Comparison of ENCODE assay signal across 11 cellular contexts in the genomic region with DNA sequence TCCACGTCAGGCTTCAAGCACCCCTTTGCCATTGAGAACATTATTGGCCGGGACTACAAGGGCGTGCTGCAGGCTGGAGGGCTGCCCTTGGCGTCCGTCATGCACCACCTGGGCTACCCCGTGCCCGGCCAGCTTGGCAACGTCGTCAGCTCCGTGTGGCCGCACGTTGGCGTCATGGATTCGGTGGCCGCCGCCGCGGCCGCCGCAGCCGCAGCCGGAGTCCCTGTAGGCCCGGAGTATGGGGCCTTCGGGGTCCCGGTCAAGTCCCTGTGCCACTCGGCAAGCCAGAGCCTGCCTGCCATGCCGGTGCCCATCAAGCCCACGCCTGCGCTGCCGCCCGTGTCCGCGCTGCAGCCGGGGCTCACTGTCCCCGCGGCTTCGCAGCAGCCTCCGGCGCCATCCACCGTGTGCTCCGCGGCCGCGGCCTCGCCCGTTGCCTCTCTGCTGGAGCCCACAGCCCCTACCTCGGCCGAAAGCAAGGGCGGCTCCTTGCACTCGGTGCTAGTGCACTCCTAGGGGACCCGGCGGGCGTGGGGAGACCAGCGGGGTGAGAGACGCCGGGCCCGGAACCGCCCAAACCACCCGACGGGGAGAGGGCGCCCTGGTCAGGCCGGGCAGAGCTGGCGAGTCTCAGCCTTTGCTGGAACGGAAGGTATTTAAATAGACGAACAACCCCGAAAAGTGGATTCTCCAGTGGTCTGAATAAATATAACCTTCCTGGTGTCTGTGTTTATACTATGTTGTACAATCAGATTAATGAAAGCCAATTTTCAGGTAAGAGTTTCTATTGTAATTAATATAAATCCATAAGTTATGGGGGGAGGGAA. TPM values are rescaled to one million over a fixed set of nuclear protein-coding genes. Genes with fewer than 3 reads are reported as not detected.
DNase-seq lines count a peak whose midpoint lies in the region; ATAC-seq and TF ChIP-seq lines count a peak whose summit lies in the region.
"Had no signal": no experiment of that assay in that cellular context is flagged by ENCODE, and none has a peak within 500 bp of the region (broad histone marks: within the 10 kb centered on the region; RNA-seq: fewer than 3 reads in every experiment).

No MANE protein-coding gene starts in this region.

- TF ChIP-seq CTCF in breast epithelium (IDR thresholded peaks at IDR 0.05) (no peak), MCF 10A (IDR thresholded peaks at IDR 0.05; ENCODE audit: unreplicated experiment) (no peak), suprapubic skin (IDR thresholded peaks at IDR 0.05) (no peak)

- TF ChIP-seq POLR2A in breast epithelium (IDR thresholded peaks at IDR 0.05) (no peak), suprapubic skin (IDR thresholded peaks at IDR 0.05) (no peak)

- H3K27me3 ChIP-seq in breast epithelium (peaks cover 12 to 95% of the 10 kb centered on the region in 2 donors), suprapubic skin (peaks cover 95% of the 10 kb centered on the region)

- WGBS in suprapubic skin = 5% methylated on average over 37 of the region's 66 CpGs

- CTCF ChIA-PET in MCF 10A (lab: Yijun Ruan, JAX) = interaction anchor here (0.6 kb wide), 1 partner anchor 899 kb away, joined by 3 read pairs; no protein-coding TSS in a partner anchor
- CTCF ChIA-PET in activated CD4-positive, alpha-beta memory T cell treated with anti-CD3 and anti-CD28 coated beads, Interleukin-2, amount 10 ng/mL, durations not matched to agents 7 days and 5 days (lab: Charles Lee) = interaction anchor here (0.8 kb wide), 1 partner anchor 14 kb away, joined by 3 read pairs; no protein-coding TSS in a partner anchor

- H3K4me3 Mint-ChIP-seq in MCF 10A (ENCODE audit: unreplicated experiment) = no peak overlapping the region
- no peak overlapping the region for H3K4me3 Mint-ChIP-seq in activated CD4-positive, alpha-beta memory T cell treated with anti-CD3 and anti-CD28 coated beads, Interleukin-2, amount 10 ng/mL, durations not matched to agents 7 days and 5 days

- H3K9me3 ChIP-seq in breast epithelium (no peaks in the 10 kb centered on the region), suprapubic skin (no peaks in the 10 kb centered on the region)

- TF ChIP-seq EP300 in suprapubic skin (IDR thresholded peaks at IDR 0.05) = no peak

- peaks cover 26% of the 10 kb centered on the region for H3K27me3 Mint-ChIP-seq in MCF 10A (ENCODE audit: insufficient read depth, unreplicated experiment)
- peaks cover 82% of the 10 kb centered on the region for H3K27me3 Mint-ChIP-seq in activated CD4-positive, alpha-beta memory T cell treated with anti-CD3 and anti-CD28 coated beads, Interleukin-2, amount 10 ng/mL, durations not matched to agents 7 days and 5 days

- H3K27ac ChIP-seq in breast epithelium = no peak overlapping the region
- H3K27ac ChIP-seq in suprapubic skin = no peak overlapping the region

- peaks cover 13% of the 10 kb centered on the region for H3K4me1 Mint-ChIP-seq in MCF 10A (ENCODE audit: insufficient read depth, unreplicated experiment)
- H3K4me1 Mint-ChIP-seq in activated CD4-positive, alpha-beta memory T cell treated with anti-CD3 and anti-CD28 coated beads, Interleukin-2, amount 10 ng/mL, durations not matched to agents 7 days and 5 days = peaks cover 17% of the 10 kb centered on the region

- POLR2A ChIA-PET in MCF 10A (lab: Yijun Ruan, JAX) = no interaction called here
- POLR2A ChIA-PET in activated CD4-positive, alpha-beta memory T cell treated with anti-CD3 and anti-CD28 coated beads, Interleukin-2, amount 10 ng/mL, durations not matched to agents 7 days and 5 days (lab: Charles Lee) = interaction anchor here (0.6 kb wide), 1 partner anchor 13 kb away, joined by 5 read pairs; no protein-coding TSS in a partner anchor

- H3K9me3 Mint-ChIP-seq in MCF 10A (ENCODE audit: unreplicated experiment) = no peaks in the 10 kb centered on the region
- peaks cover 2% of the 10 kb centered on the region for H3K9me3 Mint-ChIP-seq in activated CD4-positive, alpha-beta memory T cell treated with anti-CD3 and anti-CD28 coated beads, Interleukin-2, amount 10 ng/mL, durations not matched to agents 7 days and 5 days

- H3K4me3 ChIP-seq in breast epithelium (peak overlapping the region in 2 of 3 donors; percentile 26 to 56), suprapubic skin (peak overlapping the region; percentile 38)

- no peaks in the 10 kb centered on the region for H3K36me3 Mint-ChIP-seq in MCF 10A (ENCODE audit: insufficient read depth, unreplicated experiment)
- H3K36me3 Mint-ChIP-seq in activated CD4-positive, alpha-beta memory T cell treated with anti-CD3 and anti-CD28 coated beads, Interleukin-2, amount 10 ng/mL, durations not matched to agents 7 days and 5 days (ENCODE audit: low read depth) = peaks cover 12% of the 10 kb centered on the region

- no peak overlapping the region for H3K27ac Mint-ChIP-seq in MCF 10A (ENCODE audit: low read depth, unreplicated experiment)
- peak overlapping the region; percentile 21 for H3K27ac Mint-ChIP-seq in activated CD4-positive, alpha-beta memory T cell treated with anti-CD3 and anti-CD28 coated beads, Interleukin-2, amount 10 ng/mL, durations not matched to agents 7 days and 5 days

- H3K36me3 ChIP-seq in breast epithelium (no peaks in the 10 kb centered on the region), suprapubic skin (no peaks in the 10 kb centered on the region)

- DNase-seq in breast epithelium (ENCODE audit: low spot score in 2 of 2) (no peak), MCF 10A (ENCODE audit: unreplicated experiment) (no peak), left colon (peak in 1 of 2 donors; percentile 8), suprapubic skin (ENCODE audit: low spot score in 2 of 2) (no peak), NCI-H187 treated with DMSO at 0.1 percent for 48 hours (lab: John Stamatoyannopoulos, UW) (no peak)
- no peak for DNase-seq in activated CD4-positive, alpha-beta memory T cell treated with anti-CD3 and anti-CD28 coated beads, Interleukin-2, amount 10 ng/mL, durations not matched to agents 7 days and 5 days
- DNase-seq: NCI-H69, nucleus accumbens had no signal

- peaks cover 0 to 10% of the 10 kb centered on the region in 2 donors for H3K4me1 ChIP-seq in breast epithelium
- peaks cover 39% of the 10 kb centered on the region for H3K4me1 ChIP-seq in suprapubic skin

- intact Hi-C loops in breast epithelium (cut with DNase I; ENCODE audit: low total_unique reads) (no loop called here), MCF 10A (cut with micrococcal nuclease) (no loop called here), left colon (cut with DNase I, micrococcal nuclease) (no loop called here)

- ATAC-seq in left colon (peak; percentile 37), GM21528 (IDR thresholded peaks at IDR 0.05; ENCODE audit: low FRiP score, unreplicated experiment) (no peak), HG02798 (IDR thresholded peaks at IDR 0.05; ENCODE audit: poor library complexity, unreplicated experiment) (no peak)

- BruUV-seq in MCF 10A (replicated peaks; lab: Mats Ljungman, UMichigan) = no TSS peak

RNA-seq across cellular contexts. Expression of a gene that starts 1.2 kb away (rescaled TPM):
- not detected for total RNA-seq in breast epithelium
- total RNA-seq in MCF 10A (2022) = not detected in 2 replicates
- not detected for total RNA-seq in activated CD4-positive, alpha-beta memory T cell treated with anti-CD3 and anti-CD28 coated beads, Interleukin-2, amount 10 ng/mL, durations not matched to agents 7 days and 5 days
- total RNA-seq in left colon = not detected
- total RNA-seq in suprapubic skin = not detected
- total RNA-seq: glomerular endothelial cell had no signal
